In genomic region chr16:27929818-27930217, GRCh38 we compare ENCODE assay signal across 28 cellular contexts.
A peak's percentile ranks its signal among the peaks of the same experiment; 100 is the strongest.
DNase-seq lines count a peak whose midpoint lies in the region; ATAC-seq, FAIRE-seq and TF ChIP-seq lines count a peak whose summit lies in the region.
"Had no signal": no experiment of that assay in that cellular context is flagged by ENCODE, and none has a peak within 500 bp of the region (broad histone marks: within the 10 kb centered on the region; RNA-seq: fewer than 3 reads in every experiment).

No MANE protein-coding gene starts in this region.

- no TSS peak for BruUV-seq in mammary epithelial cell (replicated peaks; lab: Mats Ljungman, UMichigan)

- H3K79me2 ChIP-seq in mammary epithelial cell (ENCODE audit: insufficient read depth, low read length) (no peaks in the 10 kb centered on the region), Karpas-422 (ENCODE audit: low read length) (no peaks in the 10 kb centered on the region)

- H3K27ac Mint-ChIP-seq in type B pancreatic cell: peak overlapping the region; percentile 9
- H3K27ac Mint-ChIP-seq: CD4-positive, alpha-beta T cell had no signal

- H3K4me2 ChIP-seq in mammary epithelial cell (ENCODE audit: insufficient read depth, low read depth, low read length) (no peak overlapping the region), Karpas-422 (ENCODE audit: low read depth, low read length, poor library complexity, severe bottlenecking) (no peak overlapping the region)
- H3K4me2 ChIP-seq: BLaER1 had no signal

- FAIRE-seq in bronchial epithelial cell (lab: Jason Lieb, UNC): peak; percentile 62
- FAIRE-seq: A204.1, D721Med, G401.6, GM12878 had no signal

- no peak overlapping the region for H3K4me3 Mint-ChIP-seq in type B pancreatic cell
- H3K4me3 Mint-ChIP-seq: CD4-positive, alpha-beta T cell had no signal

- H3K9me2 ChIP-seq in Karpas-422 (replicated peaks; ENCODE audit: insufficient read depth, low read length): no peaks in the 10 kb centered on the region

- peak; percentile 6 for DNase-seq in mammary epithelial cell
- DNase-seq in breast epithelium (ENCODE audit: low spot score in 2 of 2): no peak
- DNase-seq in Karpas-422: peak; percentile 42
- peak; percentile 13 for DNase-seq in bronchial epithelial cell (ENCODE audit: low read depth)
- DNase-seq in type B pancreatic cell (ENCODE audit: extremely low spot score, unreplicated experiment): no peak
- DNase-seq in NCI-H1436 treated with DMSO at 0.1 percent for 48 hours (lab: John Stamatoyannopoulos, UW): no peak
- DNase-seq: CD4-positive, alpha-beta T cell; GOT3; NCI-H1092 treated with DMSO at 0.1 percent for 48 hours; NCI-H1436; NCI-H1930; NCI-H2107; NCI-H446; NCI-H524 treated with DMSO at 0.1 percent for 48 hours; NCI-H774; OCI-M1; Peyer's patch; SJCRH30; T-helper 2 cell had no signal

- peaks cover 5% of the 10 kb centered on the region for H3K4me1 Mint-ChIP-seq in type B pancreatic cell (ENCODE audit: unreplicated experiment)

- H3K4me3 ChIP-seq in mammary epithelial cell (replicated peaks in 1 of 3; ENCODE audit: insufficient read depth in 1 of 3, low read depth in 2 of 3, low read length in 3 of 3) (no peak overlapping the region), breast epithelium (no peak overlapping the region), Karpas-422 (ENCODE audit: low read length) (no peak overlapping the region), bronchial epithelial cell (ENCODE audit: low read depth, low read length) (no peak overlapping the region)
- H3K4me3 ChIP-seq: BLaER1, GM12878, HAP-1, Peyer's patch, SJCRH30 had no signal

- ATAC-seq in GM21723 (IDR thresholded peaks at IDR 0.05; ENCODE audit: unreplicated experiment) (no peak), HG02642 (IDR thresholded peaks at IDR 0.05; ENCODE audit: poor library complexity, unreplicated experiment) (no peak)
- ATAC-seq: GM12878, SK-N-SH treated with all-trans-retinoic acid at 6 μM for 48 hours had no signal

- TF ChIP-seq CTCF in mammary epithelial cell (conservative IDR thresholded peaks at IDR 0.05 in 1 of 2, IDR thresholded peaks at IDR 0.05 in 1 of 2; ENCODE audit: extremely low read depth in 1 of 2, insufficient read depth in 1 of 2, low read depth in 1 of 2, low read length in 2 of 2) (no peak), breast epithelium (IDR thresholded peaks at IDR 0.05) (no peak), bronchial epithelial cell (IDR thresholded peaks at IDR 0.05; ENCODE audit: insufficient read depth, low read length, severe bottlenecking) (no peak), type B pancreatic cell (conservative IDR thresholded peaks at IDR 0.05) (no peak)

- in situ Hi-C loops in mammary epithelial cell (cut with MboI; ENCODE audit: low sequenced_read_pairs in 2 of 2): no loop called here

- H2AFZ ChIP-seq in mammary epithelial cell (ENCODE audit: low read depth, low read length) (no peak overlapping the region), Karpas-422 (ENCODE audit: low read length) (no peak overlapping the region)

- H3K36me3 ChIP-seq in mammary epithelial cell (ENCODE audit: insufficient read depth, low read length): no peaks in the 10 kb centered on the region
- H3K36me3 ChIP-seq in breast epithelium: no peaks in the 10 kb centered on the region
- no peaks in the 10 kb centered on the region for H3K36me3 ChIP-seq in Karpas-422 (ENCODE audit: insufficient read depth, low read length)
- no peaks in the 10 kb centered on the region for H3K36me3 ChIP-seq in bronchial epithelial cell (ENCODE audit: control insufficient read depth, insufficient read depth, low read length)
- H3K36me3 ChIP-seq: BLaER1, HAP-1, Peyer's patch, SJCRH30 had no signal

- H4K20me1 ChIP-seq in mammary epithelial cell (ENCODE audit: insufficient read depth, low read length) (no peaks in the 10 kb centered on the region), Karpas-422 (ENCODE audit: insufficient read depth, low read depth, low read length) (no peaks in the 10 kb centered on the region)
- H4K20me1 ChIP-seq: BLaER1 had no signal

- H3K27me3 ChIP-seq in mammary epithelial cell (ENCODE audit: insufficient read depth, low read length) (no peaks in the 10 kb centered on the region), breast epithelium (peaks cover 0 to 9% of the 10 kb centered on the region in 2 donors), Karpas-422 (ENCODE audit: low read length) (no peaks in the 10 kb centered on the region), bronchial epithelial cell (ENCODE audit: control insufficient read depth, insufficient read depth, low read length) (no peaks in the 10 kb centered on the region)
- H3K27me3 ChIP-seq: BLaER1, Peyer's patch, SJCRH30 had no signal

- no peak overlapping the region for H3K9ac ChIP-seq in mammary epithelial cell (ENCODE audit: insufficient read depth, low read length)
- no peak overlapping the region for H3K9ac ChIP-seq in Karpas-422 (ENCODE audit: low read length)
- H3K9ac ChIP-seq: BLaER1 had no signal

- H3K27me3 Mint-ChIP-seq in type B pancreatic cell: peaks cover 22% of the 10 kb centered on the region

- H3K36me3 Mint-ChIP-seq in type B pancreatic cell: no peaks in the 10 kb centered on the region

- 80% methylated on average over 1 of the region's 3 CpGs for WGBS in mammary epithelial cell (ENCODE audit: low coverage, missing lambda C conversion rate)

- CTCF ChIA-PET in mammary epithelial cell (lab: Charles Lee; ENCODE audit: low non-redundant PET): no interaction called here

- intact Hi-C loops in mammary epithelial cell (cut with micrococcal nuclease): no loop called here
- intact Hi-C loops in breast epithelium (cut with DNase I; ENCODE audit: low total_unique reads): no loop called here

- dilution Hi-C loops in mammary epithelial cell (cut with HindIII; ENCODE audit: low sequenced_read_pairs): no loop called here

- H3K9me3 Mint-ChIP-seq in type B pancreatic cell: no peaks in the 10 kb centered on the region
- H3K9me3 Mint-ChIP-seq: CD4-positive, alpha-beta T cell had no signal

- H3K4me1 ChIP-seq in mammary epithelial cell (ENCODE audit: insufficient read depth, low read length) (no peaks in the 10 kb centered on the region), breast epithelium (no peaks in the 10 kb centered on the region), Karpas-422 (ENCODE audit: low read length) (no peaks in the 10 kb centered on the region)
- H3K4me1 ChIP-seq: HAP-1, Peyer's patch, SJCRH30 had no signal

- TF ChIP-seq POLR2A in breast epithelium (IDR thresholded peaks at IDR 0.05): no peak

- H3K27ac ChIP-seq in mammary epithelial cell (ENCODE audit: insufficient read depth, low read depth, low read length) (no peak overlapping the region), breast epithelium (no peak overlapping the region), Karpas-422 (ENCODE audit: low read length) (no peak overlapping the region)
- H3K27ac ChIP-seq: BLaER1, Peyer's patch, SJCRH30 had no signal

- H3K9me3 ChIP-seq in mammary epithelial cell (replicated peaks; ENCODE audit: insufficient read depth, low read length): no peaks in the 10 kb centered on the region
- H3K9me3 ChIP-seq in breast epithelium: peaks cover 5 to 11% of the 10 kb centered on the region in 2 donors
- H3K9me3 ChIP-seq in Karpas-422 (ENCODE audit: low read length): no peaks in the 10 kb centered on the region
- H3K9me3 ChIP-seq: HAP-1, Peyer's patch, SJCRH30 had no signal

Comparison
In these comparisons a context has a peak if more than half of its experiments do, and no peak if none do; other contexts are left out.
1. DNase-seq: peak in mammary epithelial cell (single experiment), Karpas-422 (single experiment) and bronchial epithelial cell (single experiment); none in breast epithelium (0 of 2), type B pancreatic cell (single experiment) and NCI-H1436 treated with DMSO at 0.1 percent for 48 hours (single experiment).